Comparison of ENCODE assay signal across 31 cellular contexts in the genomic region with DNA sequence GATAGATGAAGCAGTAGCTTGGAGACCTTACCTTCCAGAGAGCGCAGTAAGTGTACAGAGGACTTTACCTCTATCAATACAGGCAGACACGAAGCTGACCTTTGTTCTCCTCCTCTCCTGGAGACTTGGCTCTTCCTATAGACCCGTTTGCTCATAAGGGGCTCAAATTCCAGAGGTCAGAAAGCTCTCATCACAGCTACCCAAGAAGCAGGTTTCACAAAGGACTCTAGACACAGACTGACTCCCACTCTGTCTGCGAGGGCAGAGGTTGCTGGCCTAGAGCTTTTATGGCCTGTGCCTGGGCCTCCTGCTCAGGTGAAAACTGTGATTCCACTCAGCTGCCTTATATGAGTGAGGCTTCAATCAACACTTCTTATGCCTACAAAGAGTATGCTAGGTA. TPM values are rescaled to one million over a fixed set of nuclear protein-coding genes. Genes with fewer than 3 reads are reported as not detected.
"Had no signal": no experiment of that assay in that cellular context is flagged by ENCODE, and none has a peak within 500 bp of the region (broad histone marks: within the 10 kb centered on the region; RNA-seq: fewer than 3 reads in every experiment).

No MANE protein-coding gene starts in this region.

- H3K36me3 Mint-ChIP-seq: naive thymus-derived CD8-positive, alpha-beta T cell; stimulated activated effector memory CD8-positive, alpha-beta T cell treated with anti-CD3 and anti-CD28 coated beads, Interleukin-12 subunit alpha, Interleukin-12 subunit beta, amount 100 ng/mL, for 72 hours had no signal

- H3K4me1 Mint-ChIP-seq: stimulated activated effector memory CD8-positive, alpha-beta T cell treated with anti-CD3 and anti-CD28 coated beads, Interleukin-12 subunit alpha, Interleukin-12 subunit beta, amount 100 ng/mL, for 72 hours had no signal

- ATAC-seq: esophagus mucosa; gastrocnemius medialis; left cardiac atrium; lower lobe of right lung; naive thymus-derived CD8-positive, alpha-beta T cell; sciatic nerve; stimulated activated effector memory CD8-positive, alpha-beta T cell treated with anti-CD3 and anti-CD28 coated beads, Interleukin-12 subunit alpha, Interleukin-12 subunit beta, amount 100 ng/mL, for 72 hours had no signal

- DNase-seq: cortex of kidney; effector CD4-positive, alpha-beta T cell; foreskin fibroblast; gastrocnemius medialis; head of caudate nucleus; kidney; left cardiac atrium; left ventricle myocardium inferior; lower lobe of right lung; naive thymus-derived CD8-positive, alpha-beta T cell; stimulated activated CD4-positive, alpha-beta T cell treated with anti-CD3 and anti-CD28 coated beads, Interleukin-2, amount 100 ng/mL, for 24 hours; stimulated activated CD4-positive, alpha-beta T cell treated with anti-CD3 and anti-CD28 coated beads, Interleukin-4, amount 100 ng/mL, for 24 hours; stimulated activated naive CD4-positive, alpha-beta T cell treated with Interleukin-2 at 50 U/mL for 16 hours; stomach; thyroid gland; trophoblast cell had no signal

- H3K4me3 Mint-ChIP-seq: naive thymus-derived CD8-positive, alpha-beta T cell; stimulated activated effector memory CD8-positive, alpha-beta T cell treated with anti-CD3 and anti-CD28 coated beads, Interleukin-12 subunit alpha, Interleukin-12 subunit beta, amount 100 ng/mL, for 72 hours had no signal

- H3K79me2 ChIP-seq: parathyroid adenoma had no signal

- H3K9ac ChIP-seq: parathyroid adenoma had no signal

- H3K4me1 ChIP-seq: gastrocnemius medialis, left ventricle myocardium inferior, lower lobe of right lung, parathyroid adenoma, stomach, thyroid gland, vagina had no signal

- H2AFZ ChIP-seq: parathyroid adenoma had no signal

- H3K27me3 ChIP-seq: gastrocnemius medialis, neutrophil, thyroid gland, vagina had no signal

- H3K4me3 ChIP-seq: gastrocnemius medialis, left ventricle myocardium inferior, lower lobe of right lung, stomach, thyroid gland, vagina had no signal

- H3K9me3 Mint-ChIP-seq: naive thymus-derived CD8-positive, alpha-beta T cell; stimulated activated effector memory CD8-positive, alpha-beta T cell treated with anti-CD3 and anti-CD28 coated beads, Interleukin-12 subunit alpha, Interleukin-12 subunit beta, amount 100 ng/mL, for 72 hours had no signal

- H3K27ac Mint-ChIP-seq: progenitor cell of endocrine pancreas; stimulated activated effector memory CD8-positive, alpha-beta T cell treated with anti-CD3 and anti-CD28 coated beads, Interleukin-12 subunit alpha, Interleukin-12 subunit beta, amount 100 ng/mL, for 72 hours had no signal

- H3K27ac ChIP-seq: gastrocnemius medialis, left ventricle myocardium inferior, lower lobe of right lung, neutrophil, parathyroid adenoma, stomach, thyroid gland, vagina had no signal

- H3K36me3 ChIP-seq: gastrocnemius medialis, left ventricle myocardium inferior, lower lobe of right lung, neutrophil, stomach, thyroid gland, vagina had no signal

- FAIRE-seq: kidney had no signal

- H3K9me3 ChIP-seq: gastrocnemius medialis, left ventricle myocardium inferior, lower lobe of right lung, neutrophil, stomach, thyroid gland, vagina had no signal

RNA-seq across cellular contexts. Expression of gene TOPAZ1, which starts 35.4 kb away (rescaled TPM):
- total RNA-seq: dermis microvascular lymphatic vessel endothelial cell; esophagus mucosa; gastrocnemius medialis; glomerular endothelial cell; kidney; left cardiac atrium; left ventricle myocardium inferior; lower lobe of right lung; mesenteric fat pad; myocyte; naive thymus-derived CD8-positive, alpha-beta T cell; osteoblast; progenitor cell of endocrine pancreas; sciatic nerve; stomach; subcutaneous adipose tissue; ureter; vagina had no signal
- polyA plus RNA-seq: naive thymus-derived CD8-positive, alpha-beta T cell; neural cell; stomach had no signal
